Comparison of ENCODE assay signal across 8 cellular contexts in genomic region chr5:132830436-132831094, GRCh38. TPM values are rescaled to one million over a fixed set of nuclear protein-coding genes. Genes with fewer than 3 reads are reported as not detected.
DNase-seq lines count a peak whose midpoint lies in the region; ATAC-seq lines count a peak whose summit lies in the region.

A gene with protein sequence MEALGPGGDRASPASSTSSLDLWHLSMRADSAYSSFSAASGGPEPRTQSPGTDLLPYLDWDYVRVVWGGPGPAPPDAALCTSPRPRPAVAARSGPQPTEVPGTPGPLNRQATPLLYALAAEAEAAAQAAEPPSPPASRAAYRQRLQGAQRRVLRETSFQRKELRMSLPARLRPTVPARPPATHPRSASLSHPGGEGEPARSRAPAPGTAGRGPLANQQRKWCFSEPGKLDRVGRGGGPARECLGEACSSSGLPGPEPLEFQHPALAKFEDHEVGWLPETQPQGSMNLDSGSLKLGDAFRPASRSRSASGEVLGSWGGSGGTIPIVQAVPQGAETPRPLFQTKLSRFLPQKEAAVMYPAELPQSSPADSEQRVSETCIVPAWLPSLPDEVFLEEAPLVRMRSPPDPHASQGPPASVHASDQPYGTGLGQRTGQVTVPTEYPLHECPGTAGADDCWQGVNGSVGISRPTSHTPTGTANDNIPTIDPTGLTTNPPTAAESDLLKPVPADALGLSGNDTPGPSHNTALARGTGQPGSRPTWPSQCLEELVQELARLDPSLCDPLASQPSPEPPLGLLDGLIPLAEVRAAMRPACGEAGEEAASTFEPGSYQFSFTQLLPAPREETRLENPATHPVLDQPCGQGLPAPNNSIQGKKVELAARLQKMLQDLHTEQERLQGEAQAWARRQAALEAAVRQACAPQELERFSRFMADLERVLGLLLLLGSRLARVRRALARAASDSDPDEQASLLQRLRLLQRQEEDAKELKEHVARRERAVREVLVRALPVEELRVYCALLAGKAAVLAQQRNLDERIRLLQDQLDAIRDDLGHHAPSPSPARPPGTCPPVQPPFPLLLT (minus strand): TSS chr5:132830647. CDS start chr5:132826140, 4,507 bp downstream.

- no peaks in the 10 kb centered on the region for H3K9me3 ChIP-seq in CD4-positive, alpha-beta memory T cell (ENCODE audit: control insufficient read depth in 1 of 2, low read length in 2 of 2)

- CTCF ChIA-PET in CD4-positive, alpha-beta memory T cell (lab: Charles Lee; ENCODE audit: partially characterized antibody) = interaction anchor here (1.7 to 4.1 kb wide), 8 partner anchors 10 to 61 kb away, joined by 5 to 42 read pairs (median 8); no protein-coding TSS in a partner anchor

- peak within 1 kb of the TSS; percentile 86 to 92 (median 90) for H3K4me3 Mint-ChIP-seq in CD4-positive, alpha-beta memory T cell
- peak within 1 kb of the TSS; percentile 90 for H3K4me3 Mint-ChIP-seq in stimulated activated memory B cell treated with anti-CD40 and anti-IgM and Interleukin-4, amounts not matched to agents 10 μg/mL and 1 μg/mL and 100 μg/mL, for 72 hours

- intact Hi-C loops in CD4-positive, alpha-beta memory T cell (cut with micrococcal nuclease) = loop anchor here (1.0 kb wide), 1 partner anchor 53 kb away; no protein-coding TSS in a partner anchor

- in situ Hi-C loops in T47D (cut with HindIII; ENCODE audit: low pct_unique_long_range_greater_than_20kb, low sequenced_read_pairs) = no loop called here

- H3K4me3 ChIP-seq in CD4-positive, alpha-beta memory T cell (ENCODE audit: low read length in 2 of 2) = peak within 1 kb of the TSS in 1 of 2 donors; percentile 58

- H3K36me3 ChIP-seq in CD4-positive, alpha-beta memory T cell (ENCODE audit: insufficient read depth, low read length) = no peaks in the 10 kb centered on the region

- no peaks in the 10 kb centered on the region for H3K36me3 Mint-ChIP-seq in CD4-positive, alpha-beta memory T cell
- no peaks in the 10 kb centered on the region for H3K36me3 Mint-ChIP-seq in stimulated activated memory B cell treated with anti-CD40 and anti-IgM and Interleukin-4, amounts not matched to agents 10 μg/mL and 1 μg/mL and 100 μg/mL, for 72 hours

- peak within 1 kb of the TSS in 4 of 7 donors; percentile 24 to 83 (median 70) for H3K27ac Mint-ChIP-seq in CD4-positive, alpha-beta memory T cell
- peak within 1 kb of the TSS; percentile 74 for H3K27ac Mint-ChIP-seq in stimulated activated memory B cell treated with anti-CD40 and anti-IgM and Interleukin-4, amounts not matched to agents 10 μg/mL and 1 μg/mL and 100 μg/mL, for 72 hours

- peak in 1 of 5 donors; percentile 19 for DNase-seq in CD4-positive, alpha-beta memory T cell
- DNase-seq in NOMO-1 treated with DMSO at 0.1 percent for 48 hours (lab: John Stamatoyannopoulos, UW; ENCODE audit: unreplicated experiment) = peak; percentile 15
- DNase-seq in T47D (ENCODE audit: low read depth in 1 of 2, low spot score in 1 of 2) = peak; percentile 69 to 73
- DNase-seq in iris pigment epithelial cell (ENCODE audit: low read depth) = peak; percentile 42
- no peak for DNase-seq in SIG-M5 treated with dmso at 0.1 percent for 504 hours (lab: John Stamatoyannopoulos, UW; ENCODE audit: unreplicated experiment)

- POLR2A ChIA-PET in CD4-positive, alpha-beta memory T cell (lab: Charles Lee; ENCODE audit: partially characterized antibody) = interaction anchor here (2.3 to 2.6 kb wide), 2 partner anchors 10 to 53 kb away, joined by 7 to 9 read pairs; no protein-coding TSS in a partner anchor

- H3K4me1 ChIP-seq in CD4-positive, alpha-beta memory T cell (ENCODE audit: insufficient read depth, low read length) = no peaks in the 10 kb centered on the region

- peaks cover 5% of the 10 kb centered on the region for H3K27me3 ChIP-seq in CD4-positive, alpha-beta memory T cell (ENCODE audit: insufficient read depth, low read length)

- no peak within 1 kb of the TSS for H3K27ac ChIP-seq in CD4-positive, alpha-beta memory T cell (ENCODE audit: low read depth, low read length)

- peaks cover 5 to 14% (median 8%) of the 10 kb centered on the region in 4 donors for H3K4me1 Mint-ChIP-seq in CD4-positive, alpha-beta memory T cell
- H3K4me1 Mint-ChIP-seq in stimulated activated memory B cell treated with anti-CD40 and anti-IgM and Interleukin-4, amounts not matched to agents 10 μg/mL and 1 μg/mL and 100 μg/mL, for 72 hours = peaks cover 20% of the 10 kb centered on the region

- no peaks in the 10 kb centered on the region for H3K9me3 Mint-ChIP-seq in CD4-positive, alpha-beta memory T cell
- no peaks in the 10 kb centered on the region for H3K9me3 Mint-ChIP-seq in stimulated activated memory B cell treated with anti-CD40 and anti-IgM and Interleukin-4, amounts not matched to agents 10 μg/mL and 1 μg/mL and 100 μg/mL, for 72 hours

- peaks cover 19 to 45% of the 10 kb centered on the region in 2 donors for H3K27me3 Mint-ChIP-seq in CD4-positive, alpha-beta memory T cell
- peaks cover 51% of the 10 kb centered on the region for H3K27me3 Mint-ChIP-seq in stimulated activated memory B cell treated with anti-CD40 and anti-IgM and Interleukin-4, amounts not matched to agents 10 μg/mL and 1 μg/mL and 100 μg/mL, for 72 hours

- ATAC-seq in GM18867 (IDR thresholded peaks at IDR 0.05; ENCODE audit: unreplicated experiment) (peak; percentile 74), HG02973 (IDR thresholded peaks at IDR 0.05; ENCODE audit: unreplicated experiment) (peak; percentile 64)
- ATAC-seq in stimulated activated memory B cell treated with anti-CD40 and anti-IgM and Interleukin-4, amounts not matched to agents 10 μg/mL and 1 μg/mL and 100 μg/mL, for 72 hours = peak; percentile 77

RNA-seq across cellular contexts. Expression of the gene that starts here (rescaled TPM):
- total RNA-seq in CD4-positive, alpha-beta memory T cell = under 1 TPM in 1 of 2 experiments, not detected in 1; 0.49 TPM
- not detected for polyA plus RNA-seq in CD4-positive, alpha-beta memory T cell
